In genomic region chr3:118936811-118937210, GRCh38 we compare ENCODE assay signal across 1 cellular context.
TF ChIP-seq lines count a peak whose summit lies in the region.

No MANE protein-coding gene starts in this region.

TF ChIP-seq in HepG2, 621 proteins besides CTCF, POLR2A, EP300 and RAD21:
- TF ChIP-seq CEBPB (IDR thresholded peaks at IDR 0.05; ENCODE audit: borderline replicate concordance, low read depth, low read length) (0 out of 2 replicates have a peak, but pooled peaks have one; percentile 9), KDM3A (CRISPR knock-in tag; IDR thresholded peaks at IDR 0.05; ENCODE audit: low read depth) (no peak)
TF ChIP-seq in HepG2: peak in this region for 1.
